Comparison of ENCODE assay signal across 25 cellular contexts in the genomic region with DNA sequence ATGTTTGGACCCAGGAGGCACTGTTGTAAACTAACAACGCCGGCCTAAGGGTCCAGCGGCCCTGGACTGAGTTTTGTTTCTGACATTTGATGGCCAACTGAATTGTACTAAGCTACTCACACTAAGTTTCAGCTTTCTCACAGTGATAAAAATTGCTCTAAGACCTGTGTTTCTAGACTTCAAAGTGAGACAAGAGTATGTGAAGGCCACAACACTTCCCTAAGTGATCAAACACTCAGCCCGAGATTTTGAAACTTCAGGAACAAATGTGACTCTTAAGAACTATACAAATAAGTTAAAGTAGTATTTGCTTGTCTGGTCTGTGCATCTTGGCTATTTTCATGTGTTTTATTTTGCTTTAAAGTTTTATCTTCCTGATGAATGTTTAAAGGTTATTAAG. TPM values are rescaled to one million over a fixed set of nuclear protein-coding genes. Genes with fewer than 3 reads are reported as not detected.
"Had no signal": no experiment of that assay in that cellular context is flagged by ENCODE, and none has a peak within 500 bp of the region (broad histone marks: within the 10 kb centered on the region; RNA-seq: fewer than 3 reads in every experiment).

No MANE protein-coding gene starts in this region.

- H3K4me2 ChIP-seq: KMS-11 had no signal

- H3K27ac Mint-ChIP-seq: activated naive CD4-positive, alpha-beta T cell treated with anti-CD3 and anti-CD28 coated beads, Interleukin-2, amount 50 U/mL, for 72 hours; activated naive CD8-positive, alpha-beta T cell treated with anti-CD3 and anti-CD28 coated beads, Interleukin-2, amount 50 U/mL, for 24 hours; T-helper 17 cell; WTC11 had no signal

- ATAC-seq: activated naive CD4-positive, alpha-beta T cell treated with anti-CD3 and anti-CD28 coated beads, Interleukin-2, amount 50 U/mL, for 72 hours; activated naive CD8-positive, alpha-beta T cell treated with anti-CD3 and anti-CD28 coated beads, Interleukin-2, amount 50 U/mL, for 24 hours; activated T-cell treated with anti-CD3 and anti-CD28 coated beads, Interleukin-2, amount 50 U/mL, for 4 hours; T-helper 17 cell; WTC11 had no signal

- H3K27ac ChIP-seq: KMS-11 had no signal

- H3K9me3 ChIP-seq: MG63 had no signal

- H3K4me3 Mint-ChIP-seq: activated naive CD8-positive, alpha-beta T cell treated with anti-CD3 and anti-CD28 coated beads, Interleukin-2, amount 50 U/mL, for 24 hours; activated T-cell treated with anti-CD3 and anti-CD28 coated beads, Interleukin-2, amount 50 U/mL, for 4 hours; T-helper 17 cell; WTC11 had no signal

- DNase-seq: activated CD4-positive, alpha-beta T cell treated with anti-CD3 and anti-CD28 coated beads for 48 hours; activated CD4-positive, alpha-beta T cell treated with anti-CD3 and anti-CD28 coated beads, Interleukin-2, amount 50 U/mL, for 4 hours; activated CD4-positive, CD25-positive, alpha-beta regulatory T cell treated with anti-CD3 and anti-CD28 coated beads, Interleukin-2, amount 50 U/mL, for 72 hours; activated CD8-positive, alpha-beta memory T cell treated with anti-CD3 and anti-CD28 coated beads for 24 hours; activated effector memory CD4-positive, alpha-beta T cell treated with anti-CD3 and anti-CD28 coated beads, Interleukin-2, amount 50 U/mL, for 16 hours; activated naive CD4-positive, alpha-beta T cell treated with Interleukin-2 at 50 U/mL for 16 hours; activated naive CD8-positive, alpha-beta T cell treated with anti-CD3 and anti-CD28 coated beads, Interleukin-2, amount 50 U/mL, for 24 hours; activated T-cell treated with anti-CD3 and anti-CD28 coated beads, Interleukin-2, amount 50 U/mL, for 4 hours; amniotic stem cell; caudate nucleus; MG63; MV-4-11; NCI-H1092 treated with DMSO at 0.1 percent for 48 hours; NCI-H1417 treated with DMSO at 0.1 percent for 48 hours; NCI-H1694; NCI-H2029; NCI-H345; NCI-H510A; NCI-H526 treated with DMSO at 0.1 percent for 48 hours; SIG-M5; T-helper 17 cell; T-helper 9 cell had no signal

- H3K36me3 ChIP-seq: MG63 had no signal

- H3K4me3 ChIP-seq: MG63 had no signal

- H3K27me3 ChIP-seq: MG63 had no signal

- H3K36me3 Mint-ChIP-seq: activated naive CD4-positive, alpha-beta T cell treated with anti-CD3 and anti-CD28 coated beads, Interleukin-2, amount 50 U/mL, for 72 hours had no signal

- H3K9ac ChIP-seq: KMS-11 had no signal

- H3K9me3 Mint-ChIP-seq: activated naive CD4-positive, alpha-beta T cell treated with anti-CD3 and anti-CD28 coated beads, Interleukin-2, amount 50 U/mL, for 72 hours; activated naive CD8-positive, alpha-beta T cell treated with anti-CD3 and anti-CD28 coated beads, Interleukin-2, amount 50 U/mL, for 24 hours; activated T-cell treated with anti-CD3 and anti-CD28 coated beads, Interleukin-2, amount 50 U/mL, for 4 hours; WTC11 had no signal

RNA-seq across cellular contexts. Expression of gene EFNB2, which starts 30.2 kb away (rescaled TPM):
- total RNA-seq: activated naive CD4-positive, alpha-beta T cell treated with anti-CD3 and anti-CD28 coated beads, Interleukin-2, amount 50 U/mL, for 72 hours had no signal
